ENCODE assay signal across 8 cellular contexts in the genomic region with DNA sequence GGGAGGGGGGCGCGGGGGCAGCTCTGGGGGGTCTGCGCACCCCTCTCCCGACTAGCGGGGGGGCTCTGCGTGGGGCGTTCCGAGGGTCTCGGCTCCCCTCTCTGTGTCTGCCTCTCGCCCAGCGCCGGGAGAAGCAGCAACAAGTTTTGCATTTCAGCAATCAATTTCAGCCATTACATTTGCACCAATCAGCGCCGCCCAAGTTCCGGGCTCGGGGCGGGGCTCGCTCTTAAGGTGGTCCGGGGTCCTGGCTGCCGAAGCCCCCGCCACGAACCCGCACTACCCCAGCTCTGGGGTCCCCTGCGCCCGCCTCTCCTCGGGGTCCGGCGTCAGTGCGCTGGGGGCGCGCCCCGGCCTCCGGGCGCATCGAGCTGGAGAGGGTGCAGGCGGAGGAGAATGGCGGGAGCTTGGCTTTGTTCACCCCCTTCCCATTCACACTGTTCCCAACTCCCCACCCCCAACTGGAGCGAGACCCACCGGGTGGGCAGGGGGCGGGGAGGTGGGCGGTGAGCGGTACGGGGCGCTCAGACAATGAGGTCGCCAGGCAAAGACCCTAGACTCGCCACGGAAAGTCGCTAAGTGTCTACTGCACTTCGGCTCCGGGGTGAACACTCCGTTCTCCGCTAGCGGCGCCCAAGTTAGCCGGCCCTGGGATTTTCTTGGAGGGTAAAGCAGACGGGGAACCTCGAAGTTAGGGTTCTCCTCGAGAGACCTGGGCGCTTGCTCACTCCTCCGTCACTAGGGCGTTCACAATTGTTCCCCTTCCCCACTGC. TPM values are rescaled to one million over a fixed set of nuclear protein-coding genes. Genes with fewer than 3 reads are reported as not detected.
DNase-seq lines count a peak whose midpoint lies in the region; ATAC-seq and TF ChIP-seq lines count a peak whose summit lies in the region.

TSS of gene MN1 (minus strand) at position 141 of the 773 bp plus-strand sequence. CDS start 1,213 bp downstream, outside the sequence.

- no peaks in the 10 kb centered on the region for H3K79me2 ChIP-seq in osteoblast (ENCODE audit: insufficient read depth, low read length)

- DNase-seq in GM06990 (ENCODE audit: extremely low read depth, insufficient read length), result no peak
- DNase-seq in Panc1 (ENCODE audit: low read depth, low spot score), result no peak
- DNase-seq in activated naive CD8-positive, alpha-beta T cell treated with anti-CD3 and anti-CD28 coated beads, Interleukin-2, amount 50 U/mL, for 16 hours (ENCODE audit: low read depth, low spot score), result peak; percentile 19
- DNase-seq in heart left ventricle, result peak in 4 of 5 donors; percentile 73 to 79 (median 78)
- peak; percentile 98 for DNase-seq in osteoblast (ENCODE audit: insufficient read length, low spot score, missing footprints)
- DNase-seq in transverse colon, result peak; percentile 25
- no peak for DNase-seq in RPMI8226

- intact Hi-C loops in Panc1 (cut with micrococcal nuclease; ENCODE audit: unreplicated experiment), result loop anchor here (5.0 kb wide), 1 partner anchor 395 kb away; no protein-coding TSS in a partner anchor
- intact Hi-C loops in heart left ventricle (cut with DNase I), result loop anchor here (2.0 to 10.0 kb wide), 15 partner anchors 75 to 1130 kb away; no protein-coding TSS in a partner anchor
- intact Hi-C loops in transverse colon (cut with DNase I; ENCODE audit: low total_unique reads), result no loop called here

- H3K27ac ChIP-seq in Panc1 (ENCODE audit: low read length) (no peak within 1 kb of the TSS), heart left ventricle (peak within 1 kb of the TSS; percentile 74 to 95 (median 89)), osteoblast (ENCODE audit: low read depth, low read length) (no peak within 1 kb of the TSS), transverse colon (peak within 1 kb of the TSS; percentile 58 to 85 (median 80))

- BruUV-seq in Panc1 (replicated peaks; lab: Mats Ljungman, UMichigan), result no TSS peak

- in situ Hi-C loops in Panc1 (cut with HindIII; ENCODE audit: low pct_unique_long_range_greater_than_20kb, low sequenced_read_pairs), result no loop called here
- in situ Hi-C loops in transverse colon (cut with MboI; ENCODE audit: low pct_ligation_motif_present in 1 of 4, low pct_unique_long_range_greater_than_20kb in 1 of 4, low sequenced_read_pairs in 3 of 4), result loop anchor here (10.0 to 25.0 kb wide), 4 partner anchors 387 to 1047 kb away; no protein-coding TSS in a partner anchor

- POLR2A ChIA-PET in Panc1 (lab: Charles Lee), result no interaction called here

- TF ChIP-seq POLR2A in heart left ventricle (IDR thresholded peaks at IDR 0.05) (no peak), transverse colon (IDR thresholded peaks at IDR 0.05) (no peak)

- ATAC-seq in Panc1 (peak; percentile 68), heart left ventricle (peak; percentile 40 to 63 (median 58)), GM18502 (IDR thresholded peaks at IDR 0.05; ENCODE audit: poor library complexity, unreplicated experiment) (no peak)

- H2AFZ ChIP-seq in osteoblast (ENCODE audit: low read length), result peak within 1 kb of the TSS; percentile 90

- H3K4me1 ChIP-seq in Panc1 (ENCODE audit: control insufficient read depth, insufficient read depth, low read length), result 0 out of 2 replicates have a peak, but pooled peaks cover 4% of the 10 kb centered on the region
- peaks cover 0 to 61% (median 21%) of the 10 kb centered on the region in 12 donors for H3K4me1 ChIP-seq in heart left ventricle
- H3K4me1 ChIP-seq in osteoblast (ENCODE audit: insufficient read depth, low read length), result no peaks in the 10 kb centered on the region
- peaks cover 2 to 34% (median 20%) of the 10 kb centered on the region in 4 donors for H3K4me1 ChIP-seq in transverse colon

- CTCF ChIA-PET in Panc1 (lab: Charles Lee), result interaction anchor here (0.7 kb wide), 1 partner anchor 340 kb away, joined by 3 read pairs; no protein-coding TSS in a partner anchor

- H3K36me3 ChIP-seq in GM06990 (ENCODE audit: control insufficient read depth, insufficient read depth, low read length) (no peaks in the 10 kb centered on the region), Panc1 (ENCODE audit: control insufficient read depth, insufficient read depth, low read length) (no peaks in the 10 kb centered on the region; the same call in 1 of the 2 replicates), heart left ventricle (peaks cover 0 to 6% (median 0%) of the 10 kb centered on the region in 9 donors), osteoblast (ENCODE audit: insufficient read depth, low read length) (no peaks in the 10 kb centered on the region), transverse colon (no peaks in the 10 kb centered on the region)

- no peaks in the 10 kb centered on the region for H4K20me1 ChIP-seq in osteoblast (ENCODE audit: insufficient read depth, low read length)

- peak within 1 kb of the TSS; percentile 81 for H3K4me2 ChIP-seq in osteoblast (ENCODE audit: insufficient read depth, low read length)

- WGBS in heart left ventricle, 4 donors, result 0 to 1% (median 0%) methylated on average over 5 to 61 of the region's 61 CpGs
- 3% methylated on average over 56 of the region's 61 CpGs; no CpG with 5 or more reads in 1 of the 2 donors for WGBS in transverse colon (ENCODE audit: low coverage in 1 of 2), 2 donors

- TF ChIP-seq EP300 in transverse colon (IDR thresholded peaks at IDR 0.05; ENCODE audit: low read depth), result no peak

- H3K4me3 ChIP-seq in GM06990 (replicated peaks; ENCODE audit: low read depth, low read length) (peak within 1 kb of the TSS; percentile 55), Panc1 (ENCODE audit: low read depth in 2 of 2, low read length in 2 of 2) (peak within 1 kb of the TSS; percentile 53 to 58), heart left ventricle (peak within 1 kb of the TSS; percentile 59 to 95 (median 80)), osteoblast (ENCODE audit: insufficient read depth, low read length) (peak within 1 kb of the TSS; percentile 74), transverse colon (peak within 1 kb of the TSS; percentile 51 to 69 (median 60))

- H3K27me3 ChIP-seq in GM06990 (replicated peaks; ENCODE audit: control insufficient read depth, insufficient read depth, low read length), result no peaks in the 10 kb centered on the region; the same call in 1 of the 2 replicates
- no peaks in the 10 kb centered on the region for H3K27me3 ChIP-seq in Panc1 (ENCODE audit: control insufficient read depth, insufficient read depth, low read length)
- peaks cover 0 to 38% (median 10%) of the 10 kb centered on the region in 9 donors for H3K27me3 ChIP-seq in heart left ventricle
- H3K27me3 ChIP-seq in osteoblast (ENCODE audit: insufficient read depth, low read length), result peaks cover 19% of the 10 kb centered on the region
- peaks cover 71% of the 10 kb centered on the region for H3K27me3 ChIP-seq in transverse colon

- H3K9me3 ChIP-seq in Panc1 (ENCODE audit: control insufficient read depth, insufficient read depth, low read depth, low read length) (no peaks in the 10 kb centered on the region), heart left ventricle (no peaks in the 10 kb centered on the region), osteoblast (ENCODE audit: low read depth, low read length) (no peaks in the 10 kb centered on the region), transverse colon (no peaks in the 10 kb centered on the region)

- peak; percentile 3 for TF ChIP-seq CTCF in GM06990 (IDR thresholded peaks at IDR 0.05; ENCODE audit: insufficient read depth, low read length, poor library complexity, severe bottlenecking)
- no peak for TF ChIP-seq CTCF in Panc1 (IDR thresholded peaks at IDR 0.05)
- TF ChIP-seq CTCF in heart left ventricle (IDR thresholded peaks at IDR 0.05), result no peak
- no peak for TF ChIP-seq CTCF in osteoblast (IDR thresholded peaks at IDR 0.05; ENCODE audit: extremely low read depth, low read depth, low read length)
- no peak for TF ChIP-seq CTCF in transverse colon (IDR thresholded peaks at IDR 0.05)

RNA-seq across cellular contexts. Expression of gene MN1, which starts in this region (rescaled TPM):
- total RNA-seq in Panc1 (2021; ENCODE audit: unreplicated experiment), result 0.51 TPM
- polyA plus RNA-seq in Panc1 (2012; ENCODE audit: insufficient read length), result 0.39 TPM
- 10 to 100 TPM in 1 of 9 donors, 1 to 10 TPM in 8; 4.2 to 10.3 (median 5.5) TPM for total RNA-seq in heart left ventricle
- polyA plus RNA-seq in heart left ventricle, result 1 to 10 TPM; 1.7 to 3.9 TPM
- total RNA-seq in osteoblast, result 4.7 and 6.2 TPM in 2 replicates
- 1 to 10 TPM; 1.1 to 4.2 (median 3.0) TPM for total RNA-seq in transverse colon

Comparison
In these comparisons a context has a peak if more than half of its experiments do, and no peak if none do; other contexts are left out.
1. Peak in ATAC-seq and H3K4me3 ChIP-seq in Panc1; RNA of the gene not detected or under 1 TPM.
2. DNase-seq: peak in activated naive CD8-positive, alpha-beta T cell treated with anti-CD3 and anti-CD28 coated beads, Interleukin-2, amount 50 U/mL, for 16 hours (single experiment), heart left ventricle (4 of 5), osteoblast (single experiment) and transverse colon (single experiment); none in GM06990 (single experiment), Panc1 (single experiment) and RPMI8226 (single experiment).
3. H3K27ac ChIP-seq: peak in heart left ventricle (12 of 12) and transverse colon (4 of 4); none in Panc1 (single experiment) and osteoblast (single experiment).
4. Peak in every context shown above with its lines, with median percentiles within 50 percentile points of each other: H3K4me3 ChIP-seq.